1 cellular context compared by ENCODE assay signal in the genomic region with DNA sequence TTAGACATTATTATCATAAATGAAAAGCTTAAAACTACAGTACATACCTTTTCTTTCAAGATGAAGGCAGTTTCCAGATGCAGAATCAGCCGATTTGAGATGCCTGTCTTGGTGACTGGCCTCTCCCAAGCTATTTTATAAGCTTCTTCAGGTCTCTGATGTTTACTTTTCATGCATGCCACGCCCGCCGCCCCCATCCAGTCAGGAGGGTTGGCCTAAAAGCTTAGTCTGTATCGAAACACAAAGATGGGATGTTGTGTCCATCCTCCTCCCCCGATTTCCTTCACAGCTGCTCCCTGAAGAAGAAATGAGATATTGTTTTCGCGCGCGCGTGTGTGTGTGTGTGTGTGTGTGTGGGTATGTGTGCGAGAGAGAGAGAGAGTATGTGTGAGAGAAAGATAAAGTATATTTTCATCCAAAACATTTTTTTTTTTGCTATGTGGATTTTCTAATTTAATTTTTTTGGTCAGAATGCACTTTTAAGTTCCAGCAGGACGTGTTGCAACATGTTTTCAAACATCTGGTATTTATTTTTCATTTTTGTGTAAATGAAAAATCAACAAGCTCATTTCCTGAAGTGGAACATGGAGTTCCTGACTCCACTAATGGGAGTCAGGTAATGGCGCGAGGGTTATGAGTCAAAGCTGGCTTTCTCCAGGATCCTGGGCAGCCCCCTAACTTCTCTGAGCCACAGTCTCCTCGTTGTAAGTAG.
TF ChIP-seq lines count a peak whose summit lies in the region.

Gene APOD (minus strand): TSS at position 110 of the 712 bp plus-strand sequence. CDS start 4,479 bp downstream, outside the sequence.

TF ChIP-seq in A549, 52 proteins besides CTCF, POLR2A, EP300 and RAD21 (continued from another document):
- TF ChIP-seq RFX5 (IDR thresholded peaks at IDR 0.05) (no peak), RARB (CRISPR knock-in tag; IDR thresholded peaks at IDR 0.05) (no peak), ZSCAN20 (CRISPR knock-in tag; IDR thresholded peaks at IDR 0.05) (no peak), HOXB13 (CRISPR knock-in tag; IDR thresholded peaks at IDR 0.05; ENCODE audit: low read depth) (no peak), RNF2 (IDR thresholded peaks at IDR 0.05; ENCODE audit: borderline replicate concordance, low read depth) (no peak), HOXB5 (CRISPR knock-in tag; IDR thresholded peaks at IDR 0.05) (no peak), CHD4 (IDR thresholded peaks at IDR 0.05; ENCODE audit: borderline replicate concordance) (no peak), HDAC2 (IDR thresholded peaks at IDR 0.05) (no peak), ELK1 (IDR thresholded peaks at IDR 0.05; ENCODE audit: low read depth, low read length) (no peak)
TF ChIP-seq in A549: peak in this region for 0.
